In the genomic region with DNA sequence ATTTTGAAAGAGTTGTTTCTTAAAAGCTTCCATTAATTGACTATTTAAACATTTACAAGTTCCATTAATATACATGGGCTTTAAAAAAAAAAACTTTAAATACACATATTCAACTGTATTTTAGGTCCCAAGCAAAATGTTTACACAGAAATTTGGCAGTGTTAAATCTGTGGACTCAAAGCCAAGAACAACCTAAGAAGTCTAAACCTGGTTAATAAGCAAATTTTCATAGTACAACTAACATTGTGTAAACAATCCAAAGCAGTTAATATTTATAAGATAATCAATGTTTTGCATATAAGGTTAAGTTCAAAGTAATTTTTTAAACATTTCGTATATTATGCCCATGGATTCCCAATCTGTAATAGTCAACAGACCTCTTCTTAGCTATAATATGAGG, we compare ENCODE assay signal across 21 cellular contexts.
DNase-seq lines count a peak whose midpoint lies in the region; ATAC-seq and TF ChIP-seq lines count a peak whose summit lies in the region.
"Had no signal": no experiment of that assay in that cellular context is flagged by ENCODE, and none has a peak within 500 bp of the region (broad histone marks: within the 10 kb centered on the region; RNA-seq: fewer than 3 reads in every experiment).

No MANE protein-coding gene starts in this region.

- no peaks in the 10 kb centered on the region for H3K27me3 Mint-ChIP-seq in Caco-2 (ENCODE audit: insufficient read depth, unreplicated experiment)
- peaks cover 7% of the 10 kb centered on the region for H3K27me3 Mint-ChIP-seq in activated CD8-positive, alpha-beta T cell treated with anti-CD3 and anti-CD28 coated beads for 36 hours

- H3K36me3 Mint-ChIP-seq in Caco-2 (ENCODE audit: insufficient read depth, unreplicated experiment) = no peaks in the 10 kb centered on the region
- H3K36me3 Mint-ChIP-seq in activated CD8-positive, alpha-beta T cell treated with anti-CD3 and anti-CD28 coated beads for 36 hours (ENCODE audit: low read depth) = no peaks in the 10 kb centered on the region
- H3K36me3 Mint-ChIP-seq: activated naive CD4-positive, alpha-beta T cell treated with anti-CD3 and anti-CD28 coated beads, Interleukin-2, amount 50 U/mL, for 24 hours had no signal

- CTCF ChIA-PET in Caco-2 (lab: Charles Lee) = no interaction called here
- CTCF ChIA-PET in activated CD8-positive, alpha-beta T cell treated with anti-CD3 and anti-CD28 coated beads for 36 hours (lab: Charles Lee) = no interaction called here

- H3K9me3 ChIP-seq in Caco-2 (no peaks in the 10 kb centered on the region), ascending aorta (no peaks in the 10 kb centered on the region), liver (ENCODE audit: control insufficient read depth in 4 of 4, low read length in 3 of 4) (no peaks in the 10 kb centered on the region), stomach (no peaks in the 10 kb centered on the region), vagina (no peaks in the 10 kb centered on the region)

- H3K4me1 ChIP-seq in Caco-2 (peaks cover 26% of the 10 kb centered on the region), ascending aorta (peaks cover 0 to 63% of the 10 kb centered on the region in 2 donors), liver (ENCODE audit: control insufficient read depth in 4 of 4, insufficient read depth in 4 of 4, low read length in 3 of 4) (peaks cover 4 to 52% (median 42%) of the 10 kb centered on the region in 4 donors), stomach (peaks cover 5 to 42% (median 24%) of the 10 kb centered on the region in 4 donors), vagina (peaks cover 7% of the 10 kb centered on the region)

- no peaks in the 10 kb centered on the region for H3K9me3 Mint-ChIP-seq in Caco-2 (ENCODE audit: unreplicated experiment)
- H3K9me3 Mint-ChIP-seq in activated CD8-positive, alpha-beta T cell treated with anti-CD3 and anti-CD28 coated beads for 36 hours = no peaks in the 10 kb centered on the region
- H3K9me3 Mint-ChIP-seq: activated CD4-positive, alpha-beta T cell treated with anti-CD3 and anti-CD28 coated beads, Interleukin-2, amount 10 ng/mL, durations not matched to agents 7 days and 5 days; activated naive CD4-positive, alpha-beta T cell treated with anti-CD3 and anti-CD28 coated beads, Interleukin-2, amount 50 U/mL, for 24 hours had no signal

- H3K27ac Mint-ChIP-seq in Caco-2 (ENCODE audit: unreplicated experiment) = peak overlapping the region; percentile 96
- H3K27ac Mint-ChIP-seq in activated CD8-positive, alpha-beta T cell treated with anti-CD3 and anti-CD28 coated beads for 36 hours = no peak overlapping the region
- H3K27ac Mint-ChIP-seq: activated CD4-positive, alpha-beta T cell treated with anti-CD3 and anti-CD28 coated beads, Interleukin-2, amount 10 ng/mL, durations not matched to agents 7 days and 5 days; activated naive CD4-positive, alpha-beta T cell treated with anti-CD3 and anti-CD28 coated beads, Interleukin-2, amount 50 U/mL, for 24 hours had no signal

- H3K27me3 ChIP-seq in Caco-2 (replicated peaks; ENCODE audit: control insufficient read depth, insufficient read depth, low read length) = no peaks in the 10 kb centered on the region
- H3K27me3 ChIP-seq in ascending aorta = no peaks in the 10 kb centered on the region
- no peaks in the 10 kb centered on the region for H3K27me3 ChIP-seq in liver (ENCODE audit: control insufficient read depth in 4 of 4, insufficient read depth in 4 of 4, low read length in 3 of 4)
- no peaks in the 10 kb centered on the region for H3K27me3 ChIP-seq in stomach
- no peaks in the 10 kb centered on the region for H3K27me3 ChIP-seq in vagina

- peak overlapping the region; percentile 86 for H3K4me3 Mint-ChIP-seq in Caco-2 (ENCODE audit: unreplicated experiment)
- no peak overlapping the region for H3K4me3 Mint-ChIP-seq in activated CD8-positive, alpha-beta T cell treated with anti-CD3 and anti-CD28 coated beads for 36 hours
- H3K4me3 Mint-ChIP-seq: activated CD4-positive, alpha-beta T cell treated with anti-CD3 and anti-CD28 coated beads, Interleukin-2, amount 10 ng/mL, durations not matched to agents 7 days and 5 days; activated naive CD4-positive, alpha-beta T cell treated with anti-CD3 and anti-CD28 coated beads, Interleukin-2, amount 50 U/mL, for 24 hours had no signal

- no peaks in the 10 kb centered on the region for H3K36me3 ChIP-seq in Caco-2 (ENCODE audit: control insufficient read depth, insufficient read depth, low read length)
- no peaks in the 10 kb centered on the region for H3K36me3 ChIP-seq in ascending aorta
- no peaks in the 10 kb centered on the region for H3K36me3 ChIP-seq in liver (ENCODE audit: control insufficient read depth in 4 of 4, insufficient read depth in 3 of 4, low read depth in 1 of 4, low read length in 3 of 4)
- H3K36me3 ChIP-seq in stomach = no peaks in the 10 kb centered on the region
- no peaks in the 10 kb centered on the region for H3K36me3 ChIP-seq in vagina
- H3K36me3 ChIP-seq: WERI-Rb-1 had no signal

- DNase-seq in Caco-2 (no peak), ascending aorta (ENCODE audit: low spot score in 2 of 2) (no peak), stomach (no peak), NCI-H1436 (lab: John Stamatoyannopoulos, UW) (no peak), vagina (ENCODE audit: extremely low spot score in 2 of 2) (no peak)
- no peak for DNase-seq in activated CD8-positive, alpha-beta T cell treated with anti-CD3 and anti-CD28 coated beads for 36 hours
- no peak for DNase-seq in activated T-cell treated with anti-CD3 and anti-CD28 coated beads, Interleukin-2, amount 50 U/mL, for 48 hours
- DNase-seq: activated CD4-positive, alpha-beta T cell treated with anti-CD3 and anti-CD28 coated beads, Interleukin-2, amount 10 ng/mL, durations not matched to agents 7 days and 5 days; anterior cingulate cortex; C1 segment of cervical spinal cord; central memory CD4-positive, alpha-beta T cell; EL; HCEC 1CT; Kasumi-1; midbrain; NCI-H1694; NCI-H524 treated with DMSO at 0.1 percent for 48 hours; posterior cingulate gyrus; WERI-Rb-1 had no signal

- BruUV-seq in Caco-2 (replicated peaks; lab: Mats Ljungman, UMichigan) = no TSS peak

- ATAC-seq in activated CD8-positive, alpha-beta T cell treated with anti-CD3 and anti-CD28 coated beads for 36 hours = no peak

- H3K4me1 Mint-ChIP-seq in Caco-2 (ENCODE audit: low read depth, unreplicated experiment) = peaks cover 17% of the 10 kb centered on the region
- peaks cover 2% of the 10 kb centered on the region for H3K4me1 Mint-ChIP-seq in activated CD8-positive, alpha-beta T cell treated with anti-CD3 and anti-CD28 coated beads for 36 hours (ENCODE audit: low read depth)
- H3K4me1 Mint-ChIP-seq: activated CD4-positive, alpha-beta T cell treated with anti-CD3 and anti-CD28 coated beads, Interleukin-2, amount 10 ng/mL, durations not matched to agents 7 days and 5 days; activated naive CD4-positive, alpha-beta T cell treated with anti-CD3 and anti-CD28 coated beads, Interleukin-2, amount 50 U/mL, for 24 hours had no signal

- intact Hi-C loops in Caco-2 (cut with micrococcal nuclease; ENCODE audit: unreplicated experiment) (loop anchor here (2.0 kb wide), 3 partner anchors 69 to 121 kb away; no protein-coding TSS in a partner anchor), ascending aorta (cut with DNase I) (no loop called here), stomach (cut with DNase I; ENCODE audit: low total_unique reads) (no loop called here), vagina (cut with DNase I) (no loop called here)
- intact Hi-C loops in activated CD8-positive, alpha-beta T cell treated with anti-CD3 and anti-CD28 coated beads for 36 hours (cut with micrococcal nuclease) = no loop called here

- POLR2A ChIA-PET in Caco-2 (lab: Charles Lee) = no interaction called here
- POLR2A ChIA-PET in activated CD8-positive, alpha-beta T cell treated with anti-CD3 and anti-CD28 coated beads for 36 hours (lab: Charles Lee) = no interaction called here

- no peak for TF ChIP-seq EP300 in stomach (IDR thresholded peaks at IDR 0.05)

- no peak for TF ChIP-seq POLR2A in stomach (IDR thresholded peaks at IDR 0.05)
- no peak for TF ChIP-seq POLR2A in vagina (IDR thresholded peaks at IDR 0.05)

- H3K9ac ChIP-seq in liver (ENCODE audit: low read depth in 1 of 2, low read length in 2 of 2) = peak overlapping the region; percentile 31 to 68

- WGBS in liver = 28% methylated on average over 1 of the region's 1 CpG
- WGBS in stomach, 5 donors = 20 to 40% (median 27%) methylated on average over 1 of the region's 1 CpG

- no peak for TF ChIP-seq CTCF in Caco-2 (IDR thresholded peaks at IDR 0.05; ENCODE audit: insufficient read depth in 1 of 2, low read depth in 1 of 2, low read length in 1 of 2, severe bottlenecking in 1 of 2, unreplicated experiment in 1 of 2)
- no peak for TF ChIP-seq CTCF in ascending aorta (IDR thresholded peaks at IDR 0.05)
- no peak for TF ChIP-seq CTCF in liver (IDR thresholded peaks at IDR 0.05; ENCODE audit: low read depth, low read length, missing input control)
- TF ChIP-seq CTCF in stomach (IDR thresholded peaks at IDR 0.05) = no peak
- TF ChIP-seq CTCF in activated CD8-positive, alpha-beta T cell treated with anti-CD3 and anti-CD28 coated beads for 36 hours (IDR thresholded peaks at IDR 0.05) = no peak
- TF ChIP-seq CTCF in vagina (IDR thresholded peaks at IDR 0.05) = no peak

- peak overlapping the region; percentile 32 for H3K4me3 ChIP-seq in Caco-2 (ENCODE audit: low read depth, low read length)
- peak overlapping the region in 1 of 2 donors; percentile 12 for H3K4me3 ChIP-seq in ascending aorta
- peak overlapping the region; percentile 38 to 58 (median 46) for H3K4me3 ChIP-seq in liver (ENCODE audit: low read depth in 1 of 3, low read length in 3 of 3)
- H3K4me3 ChIP-seq in stomach = peak overlapping the region in 2 of 4 donors; percentile 3 to 25
- H3K4me3 ChIP-seq in vagina = no peak overlapping the region

- H3K27ac ChIP-seq in ascending aorta (peak overlapping the region; percentile 49 to 52), liver (ENCODE audit: low read depth in 1 of 2, low read length in 2 of 2) (peak overlapping the region; percentile 77), stomach (peak overlapping the region in 4 of 5 donors; percentile 63 to 84 (median 75)), vagina (no peak overlapping the region)
- H3K27ac ChIP-seq: WERI-Rb-1 had no signal

- TF ChIP-seq RAD21 in liver (IDR thresholded peaks at IDR 0.05) = no peak

TF ChIP-seq in liver, 16 proteins besides CTCF, POLR2A, EP300 and RAD21 (continues in another document):
- no peak for TF ChIP-seq FOXA1 (IDR thresholded peaks at IDR 0.05)
- no peak for TF ChIP-seq SP1 (IDR thresholded peaks at IDR 0.05)
- TF ChIP-seq NR2F2 (IDR thresholded peaks at IDR 0.05) = no peak
- TF ChIP-seq, protein P1, sequence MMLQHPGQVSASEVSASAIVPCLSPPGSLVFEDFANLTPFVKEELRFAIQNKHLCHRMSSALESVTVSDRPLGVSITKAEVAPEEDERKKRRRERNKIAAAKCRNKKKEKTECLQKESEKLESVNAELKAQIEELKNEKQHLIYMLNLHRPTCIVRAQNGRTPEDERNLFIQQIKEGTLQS (IDR thresholded peaks at IDR 0.05) = no peak
- TF ChIP-seq EGR1 (IDR thresholded peaks at IDR 0.05; ENCODE audit: low read depth in 2 of 2) = no peak

Comparison
In these comparisons a context has a peak if more than half of its experiments do, and no peak if none do; other contexts are left out.
1. H3K4me3 ChIP-seq: peak in Caco-2 (single experiment) and liver (3 of 3); none in vagina (0 of 2).